8 cellular contexts compared by ENCODE assay signal in genomic region chr13:42272776-42273175, GRCh38. TPM values are rescaled to one million over a fixed set of nuclear protein-coding genes. Genes with fewer than 3 reads are reported as not detected.
A peak's percentile ranks its signal among the peaks of the same experiment; 100 is the strongest.
DNase-seq lines count a peak whose midpoint lies in the region; ATAC-seq, FAIRE-seq and TF ChIP-seq lines count a peak whose summit lies in the region.

No MANE protein-coding gene starts in this region.

- H3K9ac ChIP-seq in HUES48 (ENCODE audit: low read depth, low read length) = peak overlapping the region; percentile 59
- H3K9ac ChIP-seq in mucosa of stomach (ENCODE audit: low read length) = peak overlapping the region; percentile 75

- H3K4me3 ChIP-seq in ACC112 (ENCODE audit: low read depth, low read length) (peak overlapping the region; percentile 94), HUES48 (ENCODE audit: low read depth, low read length) (peak overlapping the region; percentile 79), bronchial epithelial cell (ENCODE audit: low read depth, low read length) (peak overlapping the region; percentile 89), mucosa of stomach (ENCODE audit: low read length) (peak overlapping the region; percentile 60)

- H2AFZ ChIP-seq in ACC112 (ENCODE audit: low read length, unreplicated experiment) = peak overlapping the region; percentile 82

- H3K9me3 ChIP-seq in HUES48 (ENCODE audit: control insufficient read depth, insufficient read depth, low read length) (peaks cover 9% of the 10 kb centered on the region; the same call in 1 of the 2 replicates), mucosa of stomach (ENCODE audit: control insufficient read depth, low read length) (no peaks in the 10 kb centered on the region)

- peak overlapping the region; percentile 57 for H3K27ac ChIP-seq in ACC112 (ENCODE audit: low read depth, low read length)
- peak overlapping the region; percentile 41 for H3K27ac ChIP-seq in HUES48 (ENCODE audit: low read depth, low read length)

- DNase-seq in bronchial epithelial cell (ENCODE audit: low read depth) = no peak
- no peak for DNase-seq in amniotic stem cell (lab: John Stamatoyannopoulos, UW)
- no peak for DNase-seq in activated effector memory CD4-positive, alpha-beta T cell treated with anti-CD3 and anti-CD28 coated beads, Interleukin-2, amount 50 U/mL, for 16 hours
- no peak for DNase-seq in NCI-H2029 treated with DMSO at 0.1 percent for 48 hours (lab: John Stamatoyannopoulos, UW)

- no peak for ATAC-seq in GM18858 (IDR thresholded peaks at IDR 0.05; ENCODE audit: unreplicated experiment)

- peaks cover 26% of the 10 kb centered on the region for H3K4me1 ChIP-seq in ACC112 (ENCODE audit: control insufficient read depth, insufficient read depth, low read length, unreplicated experiment)
- H3K4me1 ChIP-seq in HUES48 (ENCODE audit: control insufficient read depth, insufficient read depth, low read length) = peaks cover 31% of the 10 kb centered on the region
- H3K4me1 ChIP-seq in mucosa of stomach (ENCODE audit: control insufficient read depth, insufficient read depth, low read length) = peaks cover 8% of the 10 kb centered on the region

- no peak for TF ChIP-seq CTCF in bronchial epithelial cell (IDR thresholded peaks at IDR 0.05; ENCODE audit: insufficient read depth, low read length, severe bottlenecking)

- H3K36me3 ChIP-seq in ACC112 (ENCODE audit: insufficient read depth, low read length) (no peaks in the 10 kb centered on the region), HUES48 (ENCODE audit: control insufficient read depth, insufficient read depth, low read length) (no peaks in the 10 kb centered on the region), bronchial epithelial cell (ENCODE audit: control insufficient read depth, insufficient read depth, low read length) (no peaks in the 10 kb centered on the region), mucosa of stomach (ENCODE audit: control insufficient read depth, insufficient read depth, low read length) (no peaks in the 10 kb centered on the region)

- FAIRE-seq in bronchial epithelial cell (lab: Jason Lieb, UNC) = no peak

- H3K27me3 ChIP-seq in ACC112 (ENCODE audit: insufficient read depth, low read length) (no peaks in the 10 kb centered on the region), HUES48 (ENCODE audit: control insufficient read depth, insufficient read depth, low read length) (no peaks in the 10 kb centered on the region), bronchial epithelial cell (ENCODE audit: control insufficient read depth, insufficient read depth, low read length) (no peaks in the 10 kb centered on the region), mucosa of stomach (ENCODE audit: control insufficient read depth, insufficient read depth, low read length) (no peaks in the 10 kb centered on the region)

- H3K79me2 ChIP-seq in ACC112 (ENCODE audit: control insufficient read depth, insufficient read depth, low read length, unreplicated experiment) = peaks cover 52% of the 10 kb centered on the region

RNA-seq across cellular contexts. Expression of gene AKAP11, which starts 0.8 kb away (rescaled TPM):
- 13.4 and 16.1 TPM in 2 replicates for total RNA-seq in bronchial epithelial cell
